Comparison of ENCODE assay signal across 8 cellular contexts in genomic region chr11:66510271-66510989, GRCh38. TPM values are rescaled to one million over a fixed set of nuclear protein-coding genes. Genes with fewer than 3 reads are reported as not detected.
DNase-seq lines count a peak whose midpoint lies in the region; ATAC-seq and TF ChIP-seq lines count a peak whose summit lies in the region.

Gene BBS1, plus strand, starts transcription at chr11:66510635. Its CDS starts 25 bp downstream, at chr11:66510660.

- intact Hi-C loops in heart right ventricle (cut with DNase I): loop anchor here in 1 of 10 donors (1.0 kb wide), 1 partner anchor 36 kb away; the partner anchor contains the start of genes ACTN3 and ZDHHC24
- intact Hi-C loops in posterior vena cava (cut with DNase I): no loop called here

- peaks cover 0 to 38% (median 0%) of the 10 kb centered on the region in 9 donors for H3K36me3 ChIP-seq in heart right ventricle

- H3K4me1 ChIP-seq in heart right ventricle: peaks cover 0 to 23% (median 13%) of the 10 kb centered on the region in 9 donors

- H3K4me1 Mint-ChIP-seq in type B pancreatic cell (ENCODE audit: unreplicated experiment): peaks cover 7% of the 10 kb centered on the region

- H3K9me3 ChIP-seq in heart right ventricle: no peaks in the 10 kb centered on the region

- H3K27ac ChIP-seq in adipose tissue (ENCODE audit: low read depth, low read length): no peak within 1 kb of the TSS
- H3K27ac ChIP-seq in heart right ventricle: peak within 1 kb of the TSS in 9 of 10 donors; percentile 30 to 79 (median 64)

- 0 to 1% (median 1%) methylated on average over 31 of the region's 31 CpGs for WGBS in adipose tissue, 3 donors
- WGBS in heart right ventricle, 2 donors: 1% methylated on average over 29 to 31 of the region's 31 CpGs

- TF ChIP-seq CTCF in heart right ventricle (IDR thresholded peaks at IDR 0.05) (peak in 3 of 9 donors; percentile 10 to 23 (median 11)), type B pancreatic cell (conservative IDR thresholded peaks at IDR 0.05) (no peak)

- DNase-seq in ELR (ENCODE audit: low read depth) (peak; percentile 85), HEK293T (ENCODE audit: extremely low spot score) (peak; percentile 91), NCI-H1105 (lab: John Stamatoyannopoulos, UW) (peak; percentile 85), T-helper 1 cell (peak; percentile 38 to 76 (median 69)), heart right ventricle (peak; percentile 83 to 89), posterior vena cava (ENCODE audit: low spot score) (peak; percentile 97), type B pancreatic cell (ENCODE audit: extremely low spot score, unreplicated experiment) (peak; percentile 87)

- CTCF ChIA-PET in HEK293T (lab: Yijun Ruan, JAX): interaction anchor here (3.9 kb wide), 1 partner anchor 19 kb away, joined by 15 read pairs; no protein-coding TSS in a partner anchor

- ATAC-seq in heart right ventricle: peak; percentile 94 to 98 (median 96)

- POLR2A ChIA-PET in HEK293T (lab: Yijun Ruan, JAX): interaction anchor here (0.6 to 1.5 kb wide), 6 partner anchors 8 to 167 kb away, joined by 3 to 8 read pairs (median 3); partner anchors contain the start of genes MRPL11 and RBM4B

- H3K27me3 Mint-ChIP-seq in type B pancreatic cell: no peaks in the 10 kb centered on the region

- H3K4me3 Mint-ChIP-seq in type B pancreatic cell: peak within 1 kb of the TSS; percentile 98

- H3K4me3 ChIP-seq in heart right ventricle: peak within 1 kb of the TSS; percentile 63 to 100 (median 79)

- H3K9me3 Mint-ChIP-seq in type B pancreatic cell: no peaks in the 10 kb centered on the region

- no peaks in the 10 kb centered on the region for H3K27me3 ChIP-seq in heart right ventricle

- peak within 1 kb of the TSS; percentile 80 for H3K27ac Mint-ChIP-seq in type B pancreatic cell

- H3K36me3 Mint-ChIP-seq in type B pancreatic cell: peaks cover 4% of the 10 kb centered on the region

TF ChIP-seq in HEK293T, 16 proteins besides CTCF, POLR2A, EP300 and RAD21:
- TF ChIP-seq HDGF (IDR thresholded peaks at IDR 0.05; ENCODE audit: borderline replicate concordance): no peak
- no peak for TF ChIP-seq SUZ12 (IDR thresholded peaks at IDR 0.05)
- no peak for TF ChIP-seq LEF1 (IDR thresholded peaks at IDR 0.05; ENCODE audit: borderline replicate concordance)
- TF ChIP-seq PKNOX1 (IDR thresholded peaks at IDR 0.05): no peak
- TF ChIP-seq BHLHE40 (IDR thresholded peaks at IDR 0.05; ENCODE audit: borderline replicate concordance): no peak
- no peak for TF ChIP-seq TARDBP (IDR thresholded peaks at IDR 0.05)
- TF ChIP-seq FOXA1 (IDR thresholded peaks at IDR 0.05): no peak
- no peak for TF ChIP-seq ELF4 (IDR thresholded peaks at IDR 0.05)
- TF ChIP-seq L3MBTL2 (conservative IDR thresholded peaks at IDR 0.05): no peak
- TF ChIP-seq ZNF384 (IDR thresholded peaks at IDR 0.05): no peak
- peak; percentile 57; the same call in 1 of the 2 replicates for TF ChIP-seq NFRKB (IDR thresholded peaks at IDR 0.05)
- TF ChIP-seq SP1 (IDR thresholded peaks at IDR 0.05): peak; percentile 38; the same call in 1 of the 2 replicates
- peak; percentile 77 for TF ChIP-seq CTBP1 (IDR thresholded peaks at IDR 0.05; ENCODE audit: borderline replicate concordance)
- TF ChIP-seq FOXK2 (IDR thresholded peaks at IDR 0.05): no peak
- no peak for TF ChIP-seq FOXM1 (IDR thresholded peaks at IDR 0.05; ENCODE audit: borderline replicate concordance)
- no peak for TF ChIP-seq ARNT (IDR thresholded peaks at IDR 0.05)

RNA-seq across cellular contexts. Expression of gene BBS1, which starts in this region (rescaled TPM):
- polyA plus RNA-seq in adipose tissue: 10 to 100 TPM; 11.5 to 15.5 (median 12.3) TPM
- total RNA-seq in heart right ventricle: 10 to 100 TPM; 14.5 to 23.9 (median 18.1) TPM
- polyA plus RNA-seq in heart right ventricle: 10 to 100 TPM in 1 of 2 donors, 1 to 10 TPM in 1; 9.6 to 14.7 TPM
- total RNA-seq in posterior vena cava: 10 to 100 TPM; 23.4 to 31.1 TPM
- total RNA-seq in type B pancreatic cell (ENCODE audit: low replicate concordance): 43.1 and 71.8 TPM in 2 replicates
